8 cellular contexts compared by ENCODE assay signal in the genomic region with DNA sequence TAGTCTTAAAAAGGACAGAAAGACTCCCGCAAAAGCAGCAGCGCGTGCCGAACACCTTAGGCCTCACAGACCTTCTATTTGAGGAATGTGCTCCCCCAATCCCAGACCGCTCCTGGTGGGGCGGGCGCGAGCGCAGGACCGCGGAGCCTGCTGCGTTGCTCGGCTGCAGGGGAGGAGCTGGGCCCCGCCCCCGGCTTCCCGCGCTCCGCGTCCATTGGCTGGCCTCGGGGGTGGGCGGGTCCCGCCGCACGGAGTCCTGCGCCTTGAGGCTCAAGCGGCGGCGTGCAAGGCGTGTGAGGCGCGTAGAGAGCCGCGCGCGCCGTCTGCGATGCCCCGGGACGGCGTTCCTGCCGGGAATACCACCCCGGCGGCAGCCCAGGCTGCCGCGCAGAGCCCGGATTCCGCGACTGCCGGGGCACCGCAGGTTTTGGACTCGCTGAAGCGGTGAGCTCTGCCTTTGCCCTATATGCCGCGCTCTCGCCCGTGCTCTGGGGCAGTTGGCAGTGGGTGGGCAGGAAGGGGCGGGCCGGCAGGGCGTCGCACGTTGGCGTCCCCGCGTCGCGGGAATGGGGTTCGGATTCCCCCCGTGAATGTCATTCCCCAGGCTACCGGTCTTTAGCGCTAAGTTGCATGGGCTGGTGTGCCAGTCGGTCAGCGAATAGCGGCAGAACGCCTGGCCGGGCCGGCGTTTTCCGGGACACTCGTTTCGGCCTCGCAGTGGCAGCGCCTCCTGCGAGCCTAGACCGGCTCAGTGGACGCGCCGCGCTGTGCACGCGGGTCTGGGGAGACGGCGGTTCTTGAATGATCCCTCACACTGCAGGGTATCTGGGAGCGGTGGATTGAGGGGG. TPM values are rescaled to one million over a fixed set of nuclear protein-coding genes. Genes with fewer than 3 reads are reported as not detected.
A peak's percentile ranks its signal among the peaks of the same experiment; 100 is the strongest.
DNase-seq lines count a peak whose midpoint lies in the region; ATAC-seq and TF ChIP-seq lines count a peak whose summit lies in the region.

No MANE protein-coding gene starts in this region.

- DNase-seq in NCI-H187 (lab: John Stamatoyannopoulos, UW): peak; percentile 43 to 65
- peak; percentile 73 to 92 for DNase-seq in T47D (ENCODE audit: low read depth in 1 of 2, low spot score in 1 of 2)
- peak; percentile 99 for DNase-seq in iPS-NIHi11 (ENCODE audit: low spot score)
- no peak for DNase-seq in NK-92 (lab: John Stamatoyannopoulos, UW; ENCODE audit: unreplicated experiment)

- H3K9ac ChIP-seq in skeletal muscle satellite cell (ENCODE audit: low read depth, low read length): peak overlapping the region; percentile 58

- H3K27ac ChIP-seq in VCaP: peak overlapping the region; percentile 66

- no peaks in the 10 kb centered on the region for H3K9me3 ChIP-seq in skeletal muscle satellite cell (replicated peaks; ENCODE audit: low read length)

- peak; percentile 87 for ATAC-seq in GM18499 (IDR thresholded peaks at IDR 0.05; ENCODE audit: insufficient read depth, unreplicated experiment)
- peak; percentile 96 for ATAC-seq in HG02870 (IDR thresholded peaks at IDR 0.05; ENCODE audit: unreplicated experiment)

- H3K4me3 ChIP-seq in skeletal muscle satellite cell (ENCODE audit: low read length): peak overlapping the region; percentile 74

- H3K27me3 ChIP-seq in skeletal muscle satellite cell (ENCODE audit: control insufficient read depth, insufficient read depth, low read length): peaks cover 7% of the 10 kb centered on the region

- peaks cover 8% of the 10 kb centered on the region for H3K4me1 ChIP-seq in skeletal muscle satellite cell (ENCODE audit: control insufficient read depth, insufficient read depth, low read length)

- peak overlapping the region; percentile 92 for H3K4me2 ChIP-seq in skeletal muscle satellite cell (ENCODE audit: low read length)

- H3K36me3 ChIP-seq in skeletal muscle satellite cell (ENCODE audit: insufficient read depth, low read length): no peaks in the 10 kb centered on the region

- in situ Hi-C loops in T47D (cut with HindIII; ENCODE audit: low pct_unique_long_range_greater_than_20kb, low sequenced_read_pairs): no loop called here

- no peak for TF ChIP-seq CTCF in VCaP (conservative IDR thresholded peaks at IDR 0.05)

RNA-seq across cellular contexts. Expression of a gene that starts 49.6 kb away (rescaled TPM):
- 0.25 and 0.44 TPM in 2 replicates for total RNA-seq in skeletal muscle satellite cell (2012; rRNA removed)

RNA-seq across cellular contexts. Expression of a gene that starts 55.0 kb away (rescaled TPM):
- total RNA-seq in skeletal muscle satellite cell (2012; rRNA removed): 81.3 and 99.6 TPM in 2 replicates
